Comparison of ENCODE assay signal across 3 cellular contexts in the genomic region with DNA sequence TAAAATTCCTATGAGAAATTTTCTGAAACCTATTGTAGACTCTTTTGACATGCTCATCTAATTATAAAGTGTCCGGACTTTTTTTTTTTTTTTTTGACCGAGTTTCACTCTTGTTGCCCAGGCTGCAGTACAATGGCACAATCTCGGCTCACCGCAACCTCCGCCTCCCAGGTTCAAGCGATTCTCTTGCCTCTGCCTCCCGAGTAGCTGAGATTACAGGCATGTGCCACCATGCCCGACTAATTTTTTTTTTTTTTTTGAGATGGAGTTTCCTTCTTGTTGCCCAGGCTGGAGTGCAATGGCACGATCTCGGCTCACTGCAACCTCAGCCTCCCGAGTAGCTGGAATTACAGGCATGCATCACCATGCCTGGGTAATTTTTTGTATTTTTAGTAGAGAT. TPM values are rescaled to one million over a fixed set of nuclear protein-coding genes. Genes with fewer than 3 reads are reported as not detected.
"Had no signal": no experiment of that assay in that cellular context is flagged by ENCODE, and none has a peak within 500 bp of the region (broad histone marks: within the 10 kb centered on the region; RNA-seq: fewer than 3 reads in every experiment).

No MANE protein-coding gene starts in this region.

RNA-seq across cellular contexts. Expression of a gene that starts 31.2 kb away (rescaled TPM):
- total RNA-seq: epithelial cell of proximal tubule, mononuclear cell, stomach had no signal
